In genomic region chr16:58392215-58393137, GRCh38 we compare ENCODE assay signal across 8 cellular contexts. TPM values are rescaled to one million over a fixed set of nuclear protein-coding genes. Genes with fewer than 3 reads are reported as not detected.
A peak's percentile ranks its signal among the peaks of the same experiment; 100 is the strongest.
DNase-seq lines count a peak whose midpoint lies in the region; ATAC-seq and TF ChIP-seq lines count a peak whose summit lies in the region.

Gene GINS3 (plus strand): TSS chr16:58392471. CDS start chr16:58392602, 131 bp downstream.

- peak within 1 kb of the TSS; percentile 76 to 80 for H3K9ac ChIP-seq in duodenal mucosa (ENCODE audit: low read depth in 1 of 2, low read length in 2 of 2)

- CTCF ChIA-PET in activated CD4-positive, alpha-beta memory T cell treated with anti-CD3 and anti-CD28 coated beads for 36 hours (lab: Charles Lee): interaction anchor here (0.6 to 1.8 kb wide), 5 partner anchors 29 to 103 kb away, joined by 3 to 5 read pairs (median 3); no protein-coding TSS in a partner anchor

- DNase-seq in CD14-positive monocyte (ENCODE audit: low spot score) (peak; percentile 68), NCI-H774 (lab: John Stamatoyannopoulos, UW) (peak; percentile 88), lower lobe of right lung (peak; percentile 90)
- peak; percentile 92 for DNase-seq in activated CD4-positive, alpha-beta memory T cell treated with anti-CD3 and anti-CD28 coated beads for 36 hours
- peak; percentile 56 to 72 (median 57) for DNase-seq in stimulated activated CD4-positive, alpha-beta T cell treated with anti-CD3 and anti-CD28 coated beads, TNF-alpha, amount 100 ng/mL, for 1 hour (ENCODE audit: low read depth in 3 of 3, low spot score in 1 of 3)

- H3K27ac ChIP-seq in duodenal mucosa (ENCODE audit: low read depth, low read length) (no peak within 1 kb of the TSS), lower lobe of right lung (peak within 1 kb of the TSS; percentile 80)

- peaks cover 13% of the 10 kb centered on the region for H3K4me1 Mint-ChIP-seq in CD14-positive monocyte
- peaks cover 11% of the 10 kb centered on the region for H3K4me1 Mint-ChIP-seq in activated CD4-positive, alpha-beta memory T cell treated with anti-CD3 and anti-CD28 coated beads for 36 hours (ENCODE audit: low read depth)

- peaks cover 0 to 5% (median 2%) of the 10 kb centered on the region in 7 donors for H3K9me3 Mint-ChIP-seq in CD14-positive monocyte
- H3K9me3 Mint-ChIP-seq in activated CD4-positive, alpha-beta memory T cell treated with anti-CD3 and anti-CD28 coated beads for 36 hours: no peaks in the 10 kb centered on the region

- H3K36me3 Mint-ChIP-seq in CD14-positive monocyte: peaks cover 1 to 8% of the 10 kb centered on the region in 2 donors
- H3K36me3 Mint-ChIP-seq in activated CD4-positive, alpha-beta memory T cell treated with anti-CD3 and anti-CD28 coated beads for 36 hours: peaks cover 9% of the 10 kb centered on the region

- H3K4me1 ChIP-seq in duodenal mucosa (ENCODE audit: control insufficient read depth in 1 of 2, insufficient read depth in 2 of 2, low read length in 2 of 2): peaks cover 0 to 5% of the 10 kb centered on the region in 2 donors
- peaks cover 7% of the 10 kb centered on the region for H3K4me1 ChIP-seq in lower lobe of right lung

- intact Hi-C loops in CD14-positive monocyte (cut with micrococcal nuclease) (no loop called here), lower lobe of right lung (cut with DNase I) (no loop called here)
- intact Hi-C loops in activated CD4-positive, alpha-beta memory T cell treated with anti-CD3 and anti-CD28 coated beads for 36 hours (cut with micrococcal nuclease): loop anchor here (1.0 to 5.0 kb wide), 4 partner anchors 155 to 340 kb away; partner anchors contain the start of genes CFAP20 and GOT2

- H3K4me3 ChIP-seq in duodenal mucosa (ENCODE audit: low read depth in 1 of 2, low read length in 2 of 2) (peak within 1 kb of the TSS; percentile 95 to 99), lower lobe of right lung (peak within 1 kb of the TSS; percentile 96)

- H3K27me3 ChIP-seq in duodenal mucosa (ENCODE audit: control insufficient read depth in 1 of 2, insufficient read depth in 2 of 2, low read length in 2 of 2): peaks cover 0 to 3% of the 10 kb centered on the region in 2 donors
- no peaks in the 10 kb centered on the region for H3K27me3 ChIP-seq in lower lobe of right lung (ENCODE audit: low read depth)

- ATAC-seq in GM19395 (IDR thresholded peaks at IDR 0.05; ENCODE audit: unreplicated experiment) (peak; percentile 94), HG03571 (IDR thresholded peaks at IDR 0.05; ENCODE audit: unreplicated experiment) (peak; percentile 94), lower lobe of right lung (peak; percentile 98 to 100)

- H3K4me3 Mint-ChIP-seq in CD14-positive monocyte: peak within 1 kb of the TSS; percentile 100
- H3K4me3 Mint-ChIP-seq in activated CD4-positive, alpha-beta memory T cell treated with anti-CD3 and anti-CD28 coated beads for 36 hours: peak within 1 kb of the TSS; percentile 95

- peaks cover 8 to 24% (median 12%) of the 10 kb centered on the region in 3 donors for H3K27me3 Mint-ChIP-seq in CD14-positive monocyte (ENCODE audit: low read depth in 3 of 3)
- no peaks in the 10 kb centered on the region for H3K27me3 Mint-ChIP-seq in activated CD4-positive, alpha-beta memory T cell treated with anti-CD3 and anti-CD28 coated beads for 36 hours

- H3K27ac Mint-ChIP-seq in CD14-positive monocyte: peak within 1 kb of the TSS; percentile 86 to 97 (median 88)
- peak within 1 kb of the TSS; percentile 96 for H3K27ac Mint-ChIP-seq in activated CD4-positive, alpha-beta memory T cell treated with anti-CD3 and anti-CD28 coated beads for 36 hours

- POLR2A ChIA-PET in activated CD4-positive, alpha-beta memory T cell treated with anti-CD3 and anti-CD28 coated beads for 36 hours (lab: Charles Lee): interaction anchor here (0.7 to 1.7 kb wide), 5 partner anchors 9 to 292 kb away, joined by 3 to 7 read pairs (median 3); partner anchors contain the start of gene SLC38A7

- no peaks in the 10 kb centered on the region for H3K9me3 ChIP-seq in duodenal mucosa (ENCODE audit: control insufficient read depth in 1 of 2, low read length in 2 of 2)
- H3K9me3 ChIP-seq in lower lobe of right lung: no peaks in the 10 kb centered on the region

- H3K36me3 ChIP-seq in duodenal mucosa (ENCODE audit: control insufficient read depth in 1 of 2, insufficient read depth in 2 of 2, low read length in 2 of 2) (no peaks in the 10 kb centered on the region), lower lobe of right lung (no peaks in the 10 kb centered on the region)

- TF ChIP-seq CTCF in CD14-positive monocyte (IDR thresholded peaks at IDR 0.05): no peak
- TF ChIP-seq CTCF in lower lobe of right lung (IDR thresholded peaks at IDR 0.05): peak; percentile 4

RNA-seq across cellular contexts. Expression of gene GINS3, which starts in this region (rescaled TPM):
- polyA plus RNA-seq in CD14-positive monocyte: 1 to 10 TPM; 1.4 to 1.8 TPM
- total RNA-seq in activated CD4-positive, alpha-beta memory T cell treated with anti-CD3 and anti-CD28 coated beads for 36 hours: 10 to 100 TPM; 13.8 to 14.0 TPM
- 2.5 TPM for total RNA-seq in lower lobe of right lung
